ENCODE assay signal across 2 cellular contexts in genomic region chr2:135490381-135490780, GRCh38.
TF ChIP-seq lines count a peak whose summit lies in the region.

No MANE protein-coding gene starts in this region.

TF ChIP-seq in HepG2, 621 proteins besides CTCF, POLR2A, EP300 and RAD21 (continued from another document):
- TF ChIP-seq TOE1 (CRISPR knock-in tag; IDR thresholded peaks at IDR 0.05) (no peak), ZNF75D (CRISPR knock-in tag; IDR thresholded peaks at IDR 0.05; ENCODE audit: borderline replicate concordance) (no peak), ZNF770 (CRISPR knock-in tag; IDR thresholded peaks at IDR 0.05) (no peak), ZNF644 (CRISPR knock-in tag; IDR thresholded peaks at IDR 0.05; ENCODE audit: low read depth) (no peak), ETV6 (CRISPR knock-in tag; conservative IDR thresholded peaks at IDR 0.05) (no peak), SKI (IDR thresholded peaks at IDR 0.05; ENCODE audit: partially characterized antibody) (no peak), ZNF510 (CRISPR knock-in tag; IDR thresholded peaks at IDR 0.05; ENCODE audit: low read depth) (no peak), STAT6 (CRISPR knock-in tag; IDR thresholded peaks at IDR 0.05; ENCODE audit: borderline replicate concordance) (no peak), ZBTB37 (CRISPR knock-in tag; IDR thresholded peaks at IDR 0.05) (no peak), NPAS2 (CRISPR knock-in tag; IDR thresholded peaks at IDR 0.05; ENCODE audit: borderline replicate concordance) (no peak), ZNF282 (IDR thresholded peaks at IDR 0.05; ENCODE audit: partially characterized antibody) (no peak)

TF ChIP-seq in WTC11, 78 proteins besides CTCF, POLR2A, EP300 and RAD21:
- TF ChIP-seq USF1 (CRISPR knock-in tag; IDR thresholded peaks at IDR 0.05) (no peak), PRRX2 (CRISPR knock-in tag; IDR thresholded peaks at IDR 0.05) (no peak), TCF7 (CRISPR knock-in tag; IDR thresholded peaks at IDR 0.05; ENCODE audit: low read depth) (no peak), ZNF416 (CRISPR knock-in tag; IDR thresholded peaks at IDR 0.05) (no peak), JAZF1 (CRISPR knock-in tag; IDR thresholded peaks at IDR 0.05) (no peak), SP1 (CRISPR knock-in tag; conservative IDR thresholded peaks at IDR 0.05) (no peak), FOXP4 (CRISPR knock-in tag; IDR thresholded peaks at IDR 0.05) (no peak), ZNF281 (CRISPR knock-in tag; IDR thresholded peaks at IDR 0.05) (no peak), TEAD4 (CRISPR knock-in tag; IDR thresholded peaks at IDR 0.05) (no peak), SMAD3 (CRISPR knock-in tag; IDR thresholded peaks at IDR 0.05; ENCODE audit: borderline replicate concordance) (no peak), ERG (CRISPR knock-in tag; IDR thresholded peaks at IDR 0.05) (no peak), MYBL2 (CRISPR knock-in tag; IDR thresholded peaks at IDR 0.05) (no peak), RORB (CRISPR knock-in tag; IDR thresholded peaks at IDR 0.05) (no peak), NR2C2 (CRISPR knock-in tag; IDR thresholded peaks at IDR 0.05) (no peak), FOXK1 (CRISPR knock-in tag; IDR thresholded peaks at IDR 0.05) (no peak), ATF3 (CRISPR knock-in tag; conservative IDR thresholded peaks at IDR 0.05) (no peak), GRHL2 (CRISPR knock-in tag; IDR thresholded peaks at IDR 0.05; ENCODE audit: insufficient replicate concordance, severe bottlenecking) (no peak), ZNF671 (CRISPR knock-in tag; IDR thresholded peaks at IDR 0.05) (no peak), KAT7 (CRISPR knock-in tag; IDR thresholded peaks at IDR 0.05; ENCODE audit: borderline replicate concordance) (no peak)
